Comparison of ENCODE assay signal across 7 cellular contexts in genomic region chr12:111691262-111691661, GRCh38.
"Had no signal": no experiment of that assay in that cellular context is flagged by ENCODE, and none has a peak within 500 bp of the region (broad histone marks: within the 10 kb centered on the region; RNA-seq: fewer than 3 reads in every experiment).

No MANE protein-coding gene starts in this region.

- DNase-seq: H9, HCEC 1CT, HFFc6, IMR-90, KG1 had no signal

- H3K9me3 Mint-ChIP-seq: GM23338, H9, HFFc6 had no signal

- H3K27ac Mint-ChIP-seq: GM23338, H9, HFFc6 had no signal

- H3K4me3 Mint-ChIP-seq: GM23338, H9, HFFc6 had no signal

- ATAC-seq: GM23338, K562 had no signal
